Comparison of ENCODE assay signal across 16 cellular contexts in the genomic region with DNA sequence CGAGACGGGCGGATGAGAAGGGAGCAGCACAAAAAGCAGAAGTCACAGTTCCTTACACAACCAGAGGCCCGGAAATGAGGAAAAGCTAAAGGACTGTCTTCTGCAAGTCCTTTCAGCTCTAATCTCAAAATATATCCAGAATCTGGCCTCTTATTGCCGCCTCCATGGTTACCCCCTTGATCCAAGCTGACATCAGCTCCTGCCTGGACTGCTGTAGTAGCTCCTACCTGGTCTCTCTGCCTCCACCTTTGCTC.
"Had no signal": no experiment of that assay in that cellular context is flagged by ENCODE, and none has a peak within 500 bp of the region (broad histone marks: within the 10 kb centered on the region; RNA-seq: fewer than 3 reads in every experiment).

No MANE protein-coding gene starts in this region.

- H3K27ac Mint-ChIP-seq: activated CD4-positive, alpha-beta memory T cell treated with anti-CD3 and anti-CD28 coated beads, Interleukin-2, amount 10 ng/mL, durations not matched to agents 7 days and 5 days; activated naive CD8-positive, alpha-beta T cell treated with anti-CD3 and anti-CD28 coated beads, Interleukin-2, amount 50 U/mL, for 24 hours; activated T-cell treated with anti-CD3 and anti-CD28 coated beads, Interleukin-2, amount 50 U/mL, for 72 hours; immature natural killer cell; stimulated activated memory B cell treated with anti-CD40 and anti-IgM and Interleukin-4, amounts not matched to agents 10 μg/mL and 1 μg/mL and 100 μg/mL, for 72 hours had no signal

- H3K4me1 ChIP-seq: psoas muscle, tibial nerve had no signal

- H3K4me3 Mint-ChIP-seq: activated CD4-positive, alpha-beta memory T cell treated with anti-CD3 and anti-CD28 coated beads, Interleukin-2, amount 10 ng/mL, durations not matched to agents 7 days and 5 days; activated naive CD8-positive, alpha-beta T cell treated with anti-CD3 and anti-CD28 coated beads, Interleukin-2, amount 50 U/mL, for 24 hours; activated T-cell treated with anti-CD3 and anti-CD28 coated beads, Interleukin-2, amount 50 U/mL, for 72 hours; immature natural killer cell; stimulated activated memory B cell treated with anti-CD40 and anti-IgM and Interleukin-4, amounts not matched to agents 10 μg/mL and 1 μg/mL and 100 μg/mL, for 72 hours had no signal

- ATAC-seq: activated naive CD8-positive, alpha-beta T cell treated with anti-CD3 and anti-CD28 coated beads, Interleukin-2, amount 50 U/mL, for 24 hours; activated T-cell treated with anti-CD3 and anti-CD28 coated beads, Interleukin-2, amount 50 U/mL, for 72 hours; esophagus mucosa; psoas muscle; sciatic nerve; stimulated activated memory B cell treated with anti-CD40 and anti-IgM and Interleukin-4, amounts not matched to agents 10 μg/mL and 1 μg/mL and 100 μg/mL, for 72 hours had no signal

- H3K27me3 Mint-ChIP-seq: activated naive CD8-positive, alpha-beta T cell treated with anti-CD3 and anti-CD28 coated beads, Interleukin-2, amount 50 U/mL, for 24 hours; stimulated activated memory B cell treated with anti-CD40 and anti-IgM and Interleukin-4, amounts not matched to agents 10 μg/mL and 1 μg/mL and 100 μg/mL, for 72 hours had no signal

- H3K4me3 ChIP-seq: ascending aorta, dorsolateral prefrontal cortex, psoas muscle, spleen, tibial nerve had no signal

- H3K27me3 ChIP-seq: ascending aorta, dorsolateral prefrontal cortex, spleen, tibial nerve had no signal

- H3K36me3 Mint-ChIP-seq: immature natural killer cell; stimulated activated memory B cell treated with anti-CD40 and anti-IgM and Interleukin-4, amounts not matched to agents 10 μg/mL and 1 μg/mL and 100 μg/mL, for 72 hours had no signal

- H3K27ac ChIP-seq: dorsolateral prefrontal cortex, psoas muscle, spleen, tibial nerve, VCaP had no signal

- H3K9me3 Mint-ChIP-seq: activated CD4-positive, alpha-beta memory T cell treated with anti-CD3 and anti-CD28 coated beads, Interleukin-2, amount 10 ng/mL, durations not matched to agents 7 days and 5 days; activated naive CD8-positive, alpha-beta T cell treated with anti-CD3 and anti-CD28 coated beads, Interleukin-2, amount 50 U/mL, for 24 hours; activated T-cell treated with anti-CD3 and anti-CD28 coated beads, Interleukin-2, amount 50 U/mL, for 72 hours had no signal

- H3K9me3 ChIP-seq: ascending aorta, psoas muscle, spleen, tibial nerve had no signal

- DNase-seq: activated CD4-positive, alpha-beta memory T cell treated with anti-CD3 and anti-CD28 coated beads, Interleukin-2, amount 10 ng/mL, durations not matched to agents 7 days and 5 days; activated naive CD4-positive, alpha-beta T cell; activated naive CD8-positive, alpha-beta T cell treated with anti-CD3 and anti-CD28 coated beads, Interleukin-2, amount 50 U/mL, for 24 hours; activated T-cell treated with anti-CD3 and anti-CD28 coated beads, Interleukin-2, amount 50 U/mL, for 72 hours; dorsolateral prefrontal cortex; immature natural killer cell; mammary epithelial cell; psoas muscle; spleen; stimulated activated CD4-positive, alpha-beta T cell treated with anti-CD3 and anti-CD28 coated beads, Interleukin-1b, Interleukin-23, amount 100 ng/mL, for 48 hours had no signal

- H3K36me3 ChIP-seq: spleen, tibial nerve had no signal

- H3K4me1 Mint-ChIP-seq: activated CD4-positive, alpha-beta memory T cell treated with anti-CD3 and anti-CD28 coated beads, Interleukin-2, amount 10 ng/mL, durations not matched to agents 7 days and 5 days; activated naive CD8-positive, alpha-beta T cell treated with anti-CD3 and anti-CD28 coated beads, Interleukin-2, amount 50 U/mL, for 24 hours; immature natural killer cell; stimulated activated memory B cell treated with anti-CD40 and anti-IgM and Interleukin-4, amounts not matched to agents 10 μg/mL and 1 μg/mL and 100 μg/mL, for 72 hours had no signal
